In the genomic region with DNA sequence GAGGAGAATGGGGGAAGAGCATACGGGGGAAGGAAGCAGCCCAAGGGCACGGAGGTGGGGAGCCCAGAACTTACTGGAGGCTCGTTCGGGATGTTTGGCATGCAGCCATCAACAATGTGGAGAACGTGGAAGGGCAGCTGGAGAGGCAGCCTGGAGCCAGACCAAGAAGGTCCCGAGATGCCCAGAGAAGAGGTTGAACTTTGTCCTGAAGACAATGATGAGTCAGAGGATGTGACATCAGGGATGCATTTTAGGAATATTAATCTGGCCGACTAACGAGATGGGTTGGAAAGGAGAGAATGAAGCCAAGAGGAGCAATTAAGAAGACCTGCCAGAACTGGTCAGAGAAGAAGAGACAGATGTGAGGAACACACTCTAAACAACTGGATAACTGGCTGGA, we compare ENCODE assay signal across 19 cellular contexts.
DNase-seq lines count a peak whose midpoint lies in the region; ATAC-seq and TF ChIP-seq lines count a peak whose summit lies in the region.
"Had no signal": no experiment of that assay in that cellular context is flagged by ENCODE, and none has a peak within 500 bp of the region (broad histone marks: within the 10 kb centered on the region; RNA-seq: fewer than 3 reads in every experiment).

No MANE protein-coding gene starts in this region.

- H3K4me1 Mint-ChIP-seq in MCF 10A (ENCODE audit: insufficient read depth, unreplicated experiment): peaks cover 33% of the 10 kb centered on the region
- H3K4me1 Mint-ChIP-seq in activated CD4-positive, alpha-beta T cell treated with anti-CD3 and anti-CD28 coated beads, Interleukin-2, amount 10 ng/mL, durations not matched to agents 7 days and 5 days: peaks cover 7% of the 10 kb centered on the region

- H3K27ac ChIP-seq in breast epithelium: peak overlapping the region in 1 of 2 donors; percentile 14
- H3K27ac ChIP-seq: brain microvascular endothelial cell, lower lobe of right lung, WERI-Rb-1 had no signal

- POLR2A ChIA-PET in MCF 10A (lab: Yijun Ruan, JAX): interaction anchor here (0.8 to 0.9 kb wide), 2 partner anchors 8 to 96 kb away, joined by 3 read pairs; no protein-coding TSS in a partner anchor
- POLR2A ChIA-PET in activated CD4-positive, alpha-beta T cell treated with anti-CD3 and anti-CD28 coated beads, Interleukin-2, amount 10 ng/mL, durations not matched to agents 7 days and 5 days (lab: Charles Lee): no interaction called here

- H3K4me3 Mint-ChIP-seq in MCF 10A (ENCODE audit: unreplicated experiment): no peak overlapping the region
- no peak overlapping the region for H3K4me3 Mint-ChIP-seq in activated CD4-positive, alpha-beta T cell treated with anti-CD3 and anti-CD28 coated beads, Interleukin-2, amount 10 ng/mL, durations not matched to agents 7 days and 5 days

- BruUV-seq in MCF 10A (replicated peaks; lab: Mats Ljungman, UMichigan): no TSS peak

- DNase-seq in MCF 10A (ENCODE audit: unreplicated experiment) (peak; percentile 88), breast epithelium (ENCODE audit: low spot score in 2 of 2) (no peak), M059J (ENCODE audit: low read depth) (peak; percentile 63), stromal cell of bone marrow (ENCODE audit: low read depth) (peak; percentile 37), left ventricle myocardium superior (no peak)
- no peak for DNase-seq in activated CD4-positive, alpha-beta T cell treated with anti-CD3 and anti-CD28 coated beads, Interleukin-2, amount 10 ng/mL, durations not matched to agents 7 days and 5 days
- DNase-seq: activated CD4-positive, alpha-beta T cell treated with anti-CD3 and anti-CD28 coated beads, Interleukin-2, amount 50 U/mL, for 4 hours; activated CD8-positive, alpha-beta memory T cell treated with anti-CD3 and anti-CD28 coated beads, Interleukin-2, amount 50 U/mL, for 48 hours; activated effector memory CD4-positive, alpha-beta T cell treated with Interleukin-2 at 50 U/mL for 16 hours; brain microvascular endothelial cell; C1 segment of cervical spinal cord; foreskin melanocyte; hippocampal formation; lower lobe of right lung; NCI-H1694 treated with DMSO at 0.1 percent for 48 hours; T-helper 1 cell; WERI-Rb-1 had no signal

- no peak overlapping the region for H3K4me3 ChIP-seq in breast epithelium
- H3K4me3 ChIP-seq: lower lobe of right lung had no signal

- TF ChIP-seq POLR2A in breast epithelium (IDR thresholded peaks at IDR 0.05): no peak

- H3K27ac Mint-ChIP-seq in MCF 10A (ENCODE audit: low read depth, unreplicated experiment): peak overlapping the region; percentile 52
- H3K27ac Mint-ChIP-seq in activated CD4-positive, alpha-beta T cell treated with anti-CD3 and anti-CD28 coated beads, Interleukin-2, amount 10 ng/mL, durations not matched to agents 7 days and 5 days: no peak overlapping the region

- peaks cover 7 to 18% of the 10 kb centered on the region in 2 donors for H3K9me3 ChIP-seq in breast epithelium

- TF ChIP-seq CTCF in MCF 10A (IDR thresholded peaks at IDR 0.05; ENCODE audit: unreplicated experiment): no peak
- TF ChIP-seq CTCF in breast epithelium (IDR thresholded peaks at IDR 0.05): no peak

- intact Hi-C loops in MCF 10A (cut with micrococcal nuclease) (no loop called here), breast epithelium (cut with DNase I; ENCODE audit: low total_unique reads) (no loop called here), left ventricle myocardium superior (cut with micrococcal nuclease) (no loop called here)

- CTCF ChIA-PET in MCF 10A (lab: Yijun Ruan, JAX): interaction anchor here (0.7 to 1.7 kb wide), 2 partner anchors 18 to 22 kb away, joined by 3 to 5 read pairs; no protein-coding TSS in a partner anchor
- CTCF ChIA-PET in activated CD4-positive, alpha-beta T cell treated with anti-CD3 and anti-CD28 coated beads, Interleukin-2, amount 10 ng/mL, durations not matched to agents 7 days and 5 days (lab: Charles Lee): no interaction called here

- no peaks in the 10 kb centered on the region for H3K27me3 ChIP-seq in breast epithelium
- H3K27me3 ChIP-seq: brain microvascular endothelial cell had no signal

- H3K27me3 Mint-ChIP-seq in MCF 10A (ENCODE audit: insufficient read depth, unreplicated experiment): no peaks in the 10 kb centered on the region
- no peaks in the 10 kb centered on the region for H3K27me3 Mint-ChIP-seq in activated CD4-positive, alpha-beta T cell treated with anti-CD3 and anti-CD28 coated beads, Interleukin-2, amount 10 ng/mL, durations not matched to agents 7 days and 5 days

- no peaks in the 10 kb centered on the region for H3K36me3 ChIP-seq in breast epithelium
- H3K36me3 ChIP-seq: brain microvascular endothelial cell, lower lobe of right lung, WERI-Rb-1 had no signal

- ATAC-seq in esophagus mucosa (peak; percentile 20), HG03469 (IDR thresholded peaks at IDR 0.05; ENCODE audit: unreplicated experiment) (no peak), left ventricle myocardium superior (no peak)
- ATAC-seq: lower lobe of right lung had no signal

- H3K36me3 Mint-ChIP-seq in MCF 10A (ENCODE audit: insufficient read depth, unreplicated experiment): peaks cover 6% of the 10 kb centered on the region
- H3K36me3 Mint-ChIP-seq in activated CD4-positive, alpha-beta T cell treated with anti-CD3 and anti-CD28 coated beads, Interleukin-2, amount 10 ng/mL, durations not matched to agents 7 days and 5 days (ENCODE audit: low read depth): peaks cover 6% of the 10 kb centered on the region

- H3K9me3 Mint-ChIP-seq in MCF 10A (ENCODE audit: unreplicated experiment): no peaks in the 10 kb centered on the region
- peaks cover 20% of the 10 kb centered on the region for H3K9me3 Mint-ChIP-seq in activated CD4-positive, alpha-beta T cell treated with anti-CD3 and anti-CD28 coated beads, Interleukin-2, amount 10 ng/mL, durations not matched to agents 7 days and 5 days

- no peaks in the 10 kb centered on the region for H3K4me1 ChIP-seq in breast epithelium
- H3K4me1 ChIP-seq: lower lobe of right lung had no signal

Comparison
In these comparisons a context has a peak if more than half of its experiments do, and no peak if none do; other contexts are left out.
1. DNase-seq: peak in MCF 10A (single experiment), M059J (single experiment) and stromal cell of bone marrow (single experiment); none in breast epithelium (0 of 2), activated CD4-positive, alpha-beta T cell treated with anti-CD3 and anti-CD28 coated beads, Interleukin-2, amount 10 ng/mL, durations not matched to agents 7 days and 5 days (single experiment) and left ventricle myocardium superior (single experiment).